Comparison of ENCODE assay signal across 1 cellular context in genomic region chr6:158762787-158763439, GRCh38.
TF ChIP-seq lines count a peak whose summit lies in the region.

No MANE protein-coding gene starts in this region.

TF ChIP-seq in K562, 482 proteins besides CTCF, POLR2A, EP300 and RAD21 (continued from another document and continues in another):
- TF ChIP-seq, protein P1, sequence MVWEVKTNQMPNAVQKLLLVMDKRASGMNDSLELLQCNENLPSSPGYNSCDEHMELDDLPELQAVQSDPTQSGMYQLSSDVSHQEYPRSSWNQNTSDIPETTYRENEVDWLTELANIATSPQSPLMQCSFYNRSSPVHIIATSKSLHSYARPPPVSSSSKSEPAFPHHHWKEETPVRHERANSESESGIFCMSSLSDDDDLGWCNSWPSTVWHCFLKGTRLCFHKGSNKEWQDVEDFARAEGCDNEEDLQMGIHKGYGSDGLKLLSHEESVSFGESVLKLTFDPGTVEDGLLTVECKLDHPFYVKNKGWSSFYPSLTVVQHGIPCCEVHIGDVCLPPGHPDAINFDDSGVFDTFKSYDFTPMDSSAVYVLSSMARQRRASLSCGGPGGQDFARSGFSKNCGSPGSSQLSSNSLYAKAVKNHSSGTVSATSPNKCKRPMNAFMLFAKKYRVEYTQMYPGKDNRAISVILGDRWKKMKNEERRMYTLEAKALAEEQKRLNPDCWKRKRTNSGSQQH (CRISPR knock-in tag; IDR thresholded peaks at IDR 0.05): peak; percentile 45; the same call in 1 of the 2 replicates
- TF ChIP-seq MTA1 (IDR thresholded peaks at IDR 0.05; ENCODE audit: borderline replicate concordance) (peak; percentile 89), TEAD4 (IDR thresholded peaks at IDR 0.05; ENCODE audit: low read length) (peak; percentile 97), TEAD4 (CRISPR knock-in tag; IDR thresholded peaks at IDR 0.05; ENCODE audit: borderline replicate concordance) (no peak), PTBP1 (IDR thresholded peaks at IDR 0.05; ENCODE audit: low read depth, low read length) (no peak), STAT5B (CRISPR knock-in tag; IDR thresholded peaks at IDR 0.05) (no peak), HDAC2 (IDR thresholded peaks at IDR 0.05) (peak; percentile 94), NR1H2 (CRISPR knock-in tag; IDR thresholded peaks at IDR 0.05) (no peak), NCOA6 (IDR thresholded peaks at IDR 0.05) (no peak), MEF2D (tag; conservative IDR thresholded peaks at IDR 0.05; ENCODE audit: low read depth) (0 out of 2 replicates have a peak, but pooled peaks have one; percentile 74), ZBTB7A (IDR thresholded peaks at IDR 0.05; ENCODE audit: borderline replicate concordance, control insufficient read depth, low read depth, low read length) (no peak), NFYB (IDR thresholded peaks at IDR 0.05; ENCODE audit: extremely low read depth, insufficient read length) (no peak), ZNF436 (CRISPR knock-in tag; IDR thresholded peaks at IDR 0.05) (no peak), CREB1 (IDR thresholded peaks at IDR 0.05) (no peak; the same call in 1 of the 2 replicates), CREB1 (CRISPR knock-in tag; IDR thresholded peaks at IDR 0.05) (peak; percentile 33; the same call in 1 of the 2 replicates), E2F8 (IDR thresholded peaks at IDR 0.05; ENCODE audit: low read depth, partially characterized antibody) (no peak), PKNOX1 (IDR thresholded peaks at IDR 0.05) (no peak; the same call in 1 of the 2 replicates), HNRNPK (IDR thresholded peaks at IDR 0.05; ENCODE audit: low read depth, low read length, poor library complexity, severe bottlenecking) (no peak), FIP1L1 (IDR thresholded peaks at IDR 0.05; ENCODE audit: low read depth, low read length, poor library complexity, severe bottlenecking) (no peak), CBX8 (IDR thresholded peaks at IDR 0.05; ENCODE audit: borderline replicate concordance, extremely low read depth, low read depth, low read length, poor library complexity, severe bottlenecking) (no peak), THRAP3 (IDR thresholded peaks at IDR 0.05; ENCODE audit: borderline replicate concordance) (no peak), SMAD1 (IDR thresholded peaks at IDR 0.05; ENCODE audit: low read depth, low read length, partially characterized antibody) (peak; percentile 52), ZBTB33 (CRISPR knock-in tag; IDR thresholded peaks at IDR 0.05) (no peak; the same call in 1 of the 2 replicates), CCAR2 (IDR thresholded peaks at IDR 0.05; ENCODE audit: low read depth, low read length) (no peak), TARDBP (IDR thresholded peaks at IDR 0.05) (no peak; the same call in 1 of the 2 replicates), KAT8 (IDR thresholded peaks at IDR 0.05; ENCODE audit: low read depth) (no peak), HDAC3 (IDR thresholded peaks at IDR 0.05; ENCODE audit: borderline replicate concordance, partially characterized antibody) (no peak), KAT7 (CRISPR knock-in tag; IDR thresholded peaks at IDR 0.05; ENCODE audit: borderline replicate concordance) (peak; percentile 91; the same call in 1 of the 2 replicates), ZBTB1 (CRISPR knock-in tag; IDR thresholded peaks at IDR 0.05; ENCODE audit: borderline replicate concordance, low read depth) (no peak), ZKSCAN8 (CRISPR knock-in tag; IDR thresholded peaks at IDR 0.05) (no peak), RBBP5 (IDR thresholded peaks at IDR 0.05; ENCODE audit: borderline replicate concordance, insufficient read depth, low read length, poor library complexity, severe bottlenecking) (no peak)
- TF ChIP-seq, protein P2, sequence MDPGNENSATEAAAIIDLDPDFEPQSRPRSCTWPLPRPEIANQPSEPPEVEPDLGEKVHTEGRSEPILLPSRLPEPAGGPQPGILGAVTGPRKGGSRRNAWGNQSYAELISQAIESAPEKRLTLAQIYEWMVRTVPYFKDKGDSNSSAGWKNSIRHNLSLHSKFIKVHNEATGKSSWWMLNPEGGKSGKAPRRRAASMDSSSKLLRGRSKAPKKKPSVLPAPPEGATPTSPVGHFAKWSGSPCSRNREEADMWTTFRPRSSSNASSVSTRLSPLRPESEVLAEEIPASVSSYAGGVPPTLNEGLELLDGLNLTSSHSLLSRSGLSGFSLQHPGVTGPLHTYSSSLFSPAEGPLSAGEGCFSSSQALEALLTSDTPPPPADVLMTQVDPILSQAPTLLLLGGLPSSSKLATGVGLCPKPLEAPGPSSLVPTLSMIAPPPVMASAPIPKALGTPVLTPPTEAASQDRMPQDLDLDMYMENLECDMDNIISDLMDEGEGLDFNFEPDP (CRISPR knock-in tag; IDR thresholded peaks at IDR 0.05): no peak
- TF ChIP-seq, protein P3, sequence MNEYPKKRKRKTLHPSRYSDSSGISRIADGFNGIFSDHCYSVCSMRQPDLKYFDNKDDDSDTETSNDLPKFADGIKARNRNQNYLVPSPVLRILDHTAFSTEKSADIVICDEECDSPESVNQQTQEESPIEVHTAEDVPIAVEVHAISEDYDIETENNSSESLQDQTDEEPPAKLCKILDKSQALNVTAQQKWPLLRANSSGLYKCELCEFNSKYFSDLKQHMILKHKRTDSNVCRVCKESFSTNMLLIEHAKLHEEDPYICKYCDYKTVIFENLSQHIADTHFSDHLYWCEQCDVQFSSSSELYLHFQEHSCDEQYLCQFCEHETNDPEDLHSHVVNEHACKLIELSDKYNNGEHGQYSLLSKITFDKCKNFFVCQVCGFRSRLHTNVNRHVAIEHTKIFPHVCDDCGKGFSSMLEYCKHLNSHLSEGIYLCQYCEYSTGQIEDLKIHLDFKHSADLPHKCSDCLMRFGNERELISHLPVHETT (CRISPR knock-in tag; conservative IDR thresholded peaks at IDR 0.05 in 1 of 2, IDR thresholded peaks at IDR 0.05 in 1 of 2): peak in 1 of 2 experiments; percentile 88; a peak in 2 of 4 replicates
- TF ChIP-seq, protein P4, sequence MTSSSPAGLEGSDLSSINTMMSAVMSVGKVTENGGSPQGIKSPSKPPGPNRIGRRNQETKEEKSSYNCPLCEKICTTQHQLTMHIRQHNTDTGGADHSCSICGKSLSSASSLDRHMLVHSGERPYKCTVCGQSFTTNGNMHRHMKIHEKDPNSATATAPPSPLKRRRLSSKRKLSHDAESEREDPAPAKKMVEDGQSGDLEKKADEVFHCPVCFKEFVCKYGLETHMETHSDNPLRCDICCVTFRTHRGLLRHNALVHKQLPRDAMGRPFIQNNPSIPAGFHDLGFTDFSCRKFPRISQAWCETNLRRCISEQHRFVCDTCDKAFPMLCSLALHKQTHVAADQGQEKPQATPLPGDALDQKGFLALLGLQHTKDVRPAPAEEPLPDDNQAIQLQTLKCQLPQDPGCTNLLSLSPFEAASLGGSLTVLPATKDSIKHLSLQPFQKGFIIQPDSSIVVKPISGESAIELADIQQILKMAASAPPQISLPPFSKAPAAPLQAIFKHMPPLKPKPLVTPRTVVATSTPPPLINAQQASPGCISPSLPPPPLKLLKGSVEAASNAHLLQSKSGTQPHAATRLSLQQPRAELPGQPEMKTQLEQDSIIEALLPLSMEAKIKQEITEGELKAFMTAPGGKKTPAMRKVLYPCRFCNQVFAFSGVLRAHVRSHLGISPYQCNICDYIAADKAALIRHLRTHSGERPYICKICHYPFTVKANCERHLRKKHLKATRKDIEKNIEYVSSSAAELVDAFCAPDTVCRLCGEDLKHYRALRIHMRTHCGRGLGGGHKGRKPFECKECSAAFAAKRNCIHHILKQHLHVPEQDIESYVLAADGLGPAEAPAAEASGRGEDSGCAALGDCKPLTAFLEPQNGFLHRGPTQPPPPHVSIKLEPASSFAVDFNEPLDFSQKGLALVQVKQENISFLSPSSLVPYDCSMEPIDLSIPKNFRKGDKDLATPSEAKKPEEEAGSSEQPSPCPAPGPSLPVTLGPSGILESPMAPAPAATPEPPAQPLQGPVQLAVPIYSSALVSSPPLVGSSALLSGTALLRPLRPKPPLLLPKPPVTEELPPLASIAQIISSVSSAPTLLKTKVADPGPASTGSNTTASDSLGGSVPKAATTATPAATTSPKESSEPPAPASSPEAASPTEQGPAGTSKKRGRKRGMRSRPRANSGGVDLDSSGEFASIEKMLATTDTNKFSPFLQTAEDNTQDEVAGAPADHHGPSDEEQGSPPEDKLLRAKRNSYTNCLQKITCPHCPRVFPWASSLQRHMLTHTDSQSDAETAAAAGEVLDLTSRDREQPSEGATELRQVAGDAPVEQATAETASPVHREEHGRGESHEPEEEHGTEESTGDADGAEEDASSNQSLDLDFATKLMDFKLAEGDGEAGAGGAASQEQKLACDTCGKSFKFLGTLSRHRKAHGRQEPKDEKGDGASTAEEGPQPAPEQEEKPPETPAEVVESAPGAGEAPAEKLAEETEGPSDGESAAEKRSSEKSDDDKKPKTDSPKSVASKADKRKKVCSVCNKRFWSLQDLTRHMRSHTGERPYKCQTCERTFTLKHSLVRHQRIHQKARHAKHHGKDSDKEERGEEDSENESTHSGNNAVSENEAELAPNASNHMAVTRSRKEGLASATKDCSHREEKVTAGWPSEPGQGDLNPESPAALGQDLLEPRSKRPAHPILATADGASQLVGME (CRISPR knock-in tag; IDR thresholded peaks at IDR 0.05): peak; percentile 85; the same call in 1 of the 2 replicates
